8 cellular contexts compared by ENCODE assay signal in genomic region chr6:137767931-137768690, GRCh38.
DNase-seq lines count a peak whose midpoint lies in the region; ATAC-seq lines count a peak whose summit lies in the region.

No MANE protein-coding gene starts in this region.

- no peaks in the 10 kb centered on the region for H3K9me3 Mint-ChIP-seq in memory B cell

- DNase-seq in SKM-1 (lab: John Stamatoyannopoulos, UW; ENCODE audit: unreplicated experiment): peak; percentile 83
- no peak for DNase-seq in memory B cell (ENCODE audit: low spot score in 2 of 2)
- DNase-seq in NCI-H1105 treated with DMSO at 0.1 percent for 48 hours (lab: John Stamatoyannopoulos, UW): no peak
- DNase-seq in NCI-H526 treated with DMSO at 0.1 percent for 48 hours (lab: John Stamatoyannopoulos, UW): no peak
- DNase-seq in NCI-H1092 (lab: John Stamatoyannopoulos, UW): no peak
- no peak for DNase-seq in stimulated activated CD4-positive, alpha-beta T cell treated with anti-CD3 and anti-CD28 coated beads, Interleukin-15, amount 100 ng/mL, for 24 hours

- H3K4me1 Mint-ChIP-seq in memory B cell: peaks cover 13% of the 10 kb centered on the region

- no peaks in the 10 kb centered on the region for H3K27me3 Mint-ChIP-seq in memory B cell

- no peak overlapping the region for H3K27ac Mint-ChIP-seq in memory B cell

- ATAC-seq in GM18870 (IDR thresholded peaks at IDR 0.05; ENCODE audit: unreplicated experiment): peak; percentile 67
- ATAC-seq in HG02885 (IDR thresholded peaks at IDR 0.05; ENCODE audit: poor library complexity, unreplicated experiment): peak; percentile 84
- ATAC-seq in memory B cell (ENCODE audit: low read depth): peak; percentile 58

- H3K4me3 Mint-ChIP-seq in memory B cell: no peak overlapping the region

- H3K36me3 Mint-ChIP-seq in memory B cell: peaks cover 2% of the 10 kb centered on the region
